In the genomic region with DNA sequence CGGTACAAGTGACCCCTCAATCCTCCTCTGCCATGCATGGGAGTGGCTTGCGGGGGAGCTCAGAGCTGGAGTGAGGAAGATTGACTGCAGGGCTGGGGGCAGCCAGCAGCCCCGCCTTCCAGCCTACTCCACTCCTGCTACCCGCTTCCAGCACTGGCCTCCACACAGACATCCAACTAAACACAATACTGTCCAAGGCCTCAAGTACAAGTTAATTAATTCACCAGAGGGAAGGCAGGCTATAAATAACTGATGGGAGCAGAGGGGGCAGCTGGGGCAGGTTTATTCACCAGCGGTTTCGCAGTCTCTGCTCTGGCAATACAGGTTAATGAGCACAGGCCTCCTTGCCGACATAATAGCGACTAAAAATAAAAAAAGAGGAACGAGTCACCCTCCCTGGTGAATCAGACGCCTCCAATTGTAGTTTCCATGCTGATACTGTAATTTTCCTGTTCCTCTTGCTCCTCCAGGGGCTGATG, we compare ENCODE assay signal across 9 cellular contexts.
DNase-seq lines count a peak whose midpoint lies in the region; ATAC-seq and TF ChIP-seq lines count a peak whose summit lies in the region.
"Had no signal": no experiment of that assay in that cellular context is flagged by ENCODE, and none has a peak within 500 bp of the region (broad histone marks: within the 10 kb centered on the region; RNA-seq: fewer than 3 reads in every experiment).

No MANE protein-coding gene starts in this region.

- ATAC-seq in GM18511 (IDR thresholded peaks at IDR 0.05; ENCODE audit: unreplicated experiment) = no peak
- no peak for ATAC-seq in GM19035 (IDR thresholded peaks at IDR 0.05; ENCODE audit: unreplicated experiment)

- POLR2A ChIA-PET in HEK293 (lab: Yijun Ruan, JAX) = interaction anchor here (0.6 to 1.0 kb wide), 2 partner anchors 135 to 166 kb away, joined by 3 to 5 read pairs; a partner anchor contains a TSS

- H3K4me3 ChIP-seq in HEK293 (ENCODE audit: low read depth, low read length) (no peak overlapping the region), cardiac fibroblast (replicated peaks in 1 of 2; ENCODE audit: low read depth in 2 of 2, low read length in 2 of 2) (no peak overlapping the region)

- peaks cover 6% of the 10 kb centered on the region for H3K4me1 ChIP-seq in HEK293 (ENCODE audit: control insufficient read depth, insufficient read depth, low read length)

- H3K36me3 ChIP-seq in HEK293 (ENCODE audit: control insufficient read depth in 2 of 2, insufficient read depth in 1 of 2, low read length in 2 of 2) = no peaks in the 10 kb centered on the region
- H3K36me3 ChIP-seq: neutrophil had no signal

- DNase-seq in NCI-H69 (lab: John Stamatoyannopoulos, UW) (peak; percentile 62), cardiac fibroblast (ENCODE audit: low read depth in 2 of 2) (peak; percentile 25 to 38), putamen (ENCODE audit: low spot score) (peak; percentile 50), middle frontal gyrus (ENCODE audit: extremely low spot score, low spot score) (no peak), T-helper 9 cell (no peak)

- TF ChIP-seq CTCF in HEK293 (tag by site-specific recombination; IDR thresholded peaks at IDR 0.05) (no peak), cardiac fibroblast (IDR thresholded peaks at IDR 0.05; ENCODE audit: low read depth, low read length) (no peak)

- no peak overlapping the region; the same call in 1 of the 2 replicates for H3K27ac ChIP-seq in HEK293 (ENCODE audit: extremely low read depth, low read depth, low read length)
- H3K27ac ChIP-seq: neutrophil had no signal

- CTCF ChIA-PET in HEK293 (lab: Yijun Ruan, JAX) = interaction anchor here (0.6 to 0.9 kb wide), 2 partner anchors 80 to 617 kb away, joined by 3 read pairs; no protein-coding TSS in a partner anchor

- H3K9me3 ChIP-seq in HEK293 (ENCODE audit: control insufficient read depth, insufficient read depth, low read depth, low read length) = no peaks in the 10 kb centered on the region
- H3K9me3 ChIP-seq: neutrophil had no signal

TF ChIP-seq in HEK293, 187 proteins besides CTCF, POLR2A, EP300 and RAD21:
- TF ChIP-seq, protein P1, sequence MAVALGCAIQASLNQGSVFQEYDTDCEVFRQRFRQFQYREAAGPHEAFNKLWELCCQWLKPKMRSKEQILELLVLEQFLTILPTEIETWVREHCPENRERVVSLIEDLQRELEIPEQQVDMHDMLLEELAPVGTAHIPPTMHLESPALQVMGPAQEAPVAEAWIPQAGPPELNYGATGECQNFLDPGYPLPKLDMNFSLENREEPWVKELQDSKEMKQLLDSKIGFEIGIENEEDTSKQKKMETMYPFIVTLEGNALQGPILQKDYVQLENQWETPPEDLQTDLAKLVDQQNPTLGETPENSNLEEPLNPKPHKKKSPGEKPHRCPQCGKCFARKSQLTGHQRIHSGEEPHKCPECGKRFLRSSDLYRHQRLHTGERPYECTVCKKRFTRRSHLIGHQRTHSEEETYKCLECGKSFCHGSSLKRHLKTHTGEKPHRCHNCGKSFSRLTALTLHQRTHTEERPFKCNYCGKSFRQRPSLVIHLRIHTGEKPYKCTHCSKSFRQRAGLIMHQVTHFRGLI (tag by site-specific recombination; IDR thresholded peaks at IDR 0.05) = no peak
- TF ChIP-seq ZNF404 (tag by site-specific recombination; IDR thresholded peaks at IDR 0.05) = no peak
- peak; percentile 46 for TF ChIP-seq ZFHX2 (tag by site-specific recombination; conservative IDR thresholded peaks at IDR 0.05)
- no peak for TF ChIP-seq ZBTB21 (tag by site-specific recombination; IDR thresholded peaks at IDR 0.05)
- TF ChIP-seq ZNF292 (tag by site-specific recombination; IDR thresholded peaks at IDR 0.05; ENCODE audit: borderline replicate concordance, low read depth) = no peak
- TF ChIP-seq ZBTB17 (tag by site-specific recombination; IDR thresholded peaks at IDR 0.05) = peak; percentile 53
- TF ChIP-seq ZNF175 (tag by site-specific recombination; IDR thresholded peaks at IDR 0.05) = no peak
- no peak for TF ChIP-seq ZNF654 (tag by site-specific recombination; IDR thresholded peaks at IDR 0.05; ENCODE audit: low read depth)
- TF ChIP-seq, protein P2, sequence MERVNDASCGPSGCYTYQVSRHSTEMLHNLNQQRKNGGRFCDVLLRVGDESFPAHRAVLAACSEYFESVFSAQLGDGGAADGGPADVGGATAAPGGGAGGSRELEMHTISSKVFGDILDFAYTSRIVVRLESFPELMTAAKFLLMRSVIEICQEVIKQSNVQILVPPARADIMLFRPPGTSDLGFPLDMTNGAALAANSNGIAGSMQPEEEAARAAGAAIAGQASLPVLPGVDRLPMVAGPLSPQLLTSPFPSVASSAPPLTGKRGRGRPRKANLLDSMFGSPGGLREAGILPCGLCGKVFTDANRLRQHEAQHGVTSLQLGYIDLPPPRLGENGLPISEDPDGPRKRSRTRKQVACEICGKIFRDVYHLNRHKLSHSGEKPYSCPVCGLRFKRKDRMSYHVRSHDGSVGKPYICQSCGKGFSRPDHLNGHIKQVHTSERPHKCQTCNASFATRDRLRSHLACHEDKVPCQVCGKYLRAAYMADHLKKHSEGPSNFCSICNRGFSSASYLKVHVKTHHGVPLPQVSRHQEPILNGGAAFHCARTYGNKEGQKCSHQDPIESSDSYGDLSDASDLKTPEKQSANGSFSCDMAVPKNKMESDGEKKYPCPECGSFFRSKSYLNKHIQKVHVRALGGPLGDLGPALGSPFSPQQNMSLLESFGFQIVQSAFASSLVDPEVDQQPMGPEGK (tag by site-specific recombination; IDR thresholded peaks at IDR 0.05) = 0 out of 2 replicates have a peak, but pooled peaks have one; percentile 29
- no peak for TF ChIP-seq KLF10 (tag by site-specific recombination; IDR thresholded peaks at IDR 0.05)
- TF ChIP-seq ZNF792 (tag by site-specific recombination; IDR thresholded peaks at IDR 0.05) = no peak
- TF ChIP-seq, protein P3, sequence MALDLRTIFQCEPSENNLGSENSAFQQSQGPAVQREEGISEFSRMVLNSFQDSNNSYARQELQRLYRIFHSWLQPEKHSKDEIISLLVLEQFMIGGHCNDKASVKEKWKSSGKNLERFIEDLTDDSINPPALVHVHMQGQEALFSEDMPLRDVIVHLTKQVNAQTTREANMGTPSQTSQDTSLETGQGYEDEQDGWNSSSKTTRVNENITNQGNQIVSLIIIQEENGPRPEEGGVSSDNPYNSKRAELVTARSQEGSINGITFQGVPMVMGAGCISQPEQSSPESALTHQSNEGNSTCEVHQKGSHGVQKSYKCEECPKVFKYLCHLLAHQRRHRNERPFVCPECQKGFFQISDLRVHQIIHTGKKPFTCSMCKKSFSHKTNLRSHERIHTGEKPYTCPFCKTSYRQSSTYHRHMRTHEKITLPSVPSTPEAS (tag by site-specific recombination; IDR thresholded peaks at IDR 0.05) = no peak
- TF ChIP-seq KLF8 (tag by site-specific recombination; IDR thresholded peaks at IDR 0.05) = no peak
- peak; percentile 76 for TF ChIP-seq EGR2 (tag by site-specific recombination; IDR thresholded peaks at IDR 0.05; ENCODE audit: low read depth)
- TF ChIP-seq ZNF629 (tag by site-specific recombination; IDR thresholded peaks at IDR 0.05) = no peak

Comparison
In these comparisons a context has a peak if more than half of its experiments do, and no peak if none do; other contexts are left out.
1. DNase-seq: peak in NCI-H69 (single experiment), cardiac fibroblast (2 of 2) and putamen (single experiment); none in middle frontal gyrus (single experiment) and T-helper 9 cell (single experiment).